10 cellular contexts compared by ENCODE assay signal in the genomic region with DNA sequence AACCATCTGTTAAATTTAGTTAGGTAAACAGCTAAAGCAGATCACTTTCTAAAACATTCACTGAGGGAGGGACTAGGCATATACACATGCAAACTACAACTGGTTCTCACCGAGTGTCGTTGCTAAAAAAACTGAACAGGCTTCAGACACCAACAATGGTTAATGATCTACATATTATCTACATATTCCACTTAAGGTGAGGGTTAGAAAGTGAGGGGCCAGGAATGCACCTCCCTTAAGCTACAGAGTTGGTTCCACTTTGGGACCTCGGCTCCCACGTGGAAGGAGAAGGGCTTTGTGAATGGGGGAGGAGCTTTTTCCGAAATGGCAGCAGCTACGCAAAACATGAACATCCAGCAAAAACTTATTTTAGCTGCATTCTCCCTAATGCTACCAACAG. TPM values are rescaled to one million over a fixed set of nuclear protein-coding genes. Genes with fewer than 3 reads are reported as not detected.
DNase-seq lines count a peak whose midpoint lies in the region; ATAC-seq and TF ChIP-seq lines count a peak whose summit lies in the region.
"Had no signal": no experiment of that assay in that cellular context is flagged by ENCODE, and none has a peak within 500 bp of the region (broad histone marks: within the 10 kb centered on the region; RNA-seq: fewer than 3 reads in every experiment).

No MANE protein-coding gene starts in this region.

- H3K27me3 ChIP-seq in CD8-positive, alpha-beta memory T cell (ENCODE audit: insufficient read depth, low read length, poor library complexity, severe bottlenecking) = peaks cover 5% of the 10 kb centered on the region
- no peaks in the 10 kb centered on the region for H3K27me3 ChIP-seq in right cardiac atrium (ENCODE audit: control insufficient read depth, insufficient read depth)
- H3K27me3 ChIP-seq in prostate gland (replicated peaks; ENCODE audit: insufficient read depth) = no peaks in the 10 kb centered on the region
- H3K27me3 ChIP-seq in right lobe of liver = peaks cover 0 to 35% of the 10 kb centered on the region in 2 donors

- H3K36me3 Mint-ChIP-seq in CD8-positive, alpha-beta memory T cell = no peaks in the 10 kb centered on the region

- WGBS in right cardiac atrium = 25% methylated on average over 6 of the region's 6 CpGs
- 8% methylated on average over 6 of the region's 6 CpGs for WGBS in prostate gland
- 13% methylated on average over 6 of the region's 6 CpGs for WGBS in right lobe of liver (ENCODE audit: insufficient coverage, low coverage, low lambda C conversion rate, missing lambda C conversion rate)

- H3K9me3 ChIP-seq in CD8-positive, alpha-beta memory T cell (ENCODE audit: low read length) = no peaks in the 10 kb centered on the region
- H3K9me3 ChIP-seq in right cardiac atrium (ENCODE audit: control insufficient read depth, low read length) (no peaks in the 10 kb centered on the region), prostate gland (no peaks in the 10 kb centered on the region), right lobe of liver (no peaks in the 10 kb centered on the region)

- H3K27me3 Mint-ChIP-seq in CD8-positive, alpha-beta memory T cell = peaks cover 32 to 73% of the 10 kb centered on the region in 2 donors

- DNase-seq in CD8-positive, alpha-beta memory T cell = no peak
- DNase-seq in right cardiac atrium (peak in 2 of 3 donors; percentile 6 to 18), prostate gland (ENCODE audit: low spot score) (no peak), kidney glomerular epithelial cell (lab: John Stamatoyannopoulos, UW) (no peak), right lobe of liver (no peak), NCI-H774 (lab: John Stamatoyannopoulos, UW) (no peak)
- DNase-seq: activated CD4-positive, alpha-beta T cell treated with anti-CD3 and anti-CD28 coated beads, Interleukin-2, amount 50 U/mL, for 48 hours; NCI-H1048 had no signal

- ATAC-seq in right cardiac atrium = no peak
- ATAC-seq in HG03045 (IDR thresholded peaks at IDR 0.05; ENCODE audit: unreplicated experiment) = no peak
- no peak for ATAC-seq in right lobe of liver

- peak overlapping the region; percentile 29 for H3K27ac ChIP-seq in CD8-positive, alpha-beta memory T cell (ENCODE audit: low read depth, low read length)
- H3K27ac ChIP-seq in angular gyrus (ENCODE audit: low read depth, low read length) (peak overlapping the region; percentile 79), right cardiac atrium (ENCODE audit: low read length) (no peak overlapping the region), prostate gland (peak overlapping the region; percentile 96 to 99), right lobe of liver (no peak overlapping the region)

- TF ChIP-seq POLR2A in prostate gland (IDR thresholded peaks at IDR 0.05) = no peak
- TF ChIP-seq POLR2A in right lobe of liver (IDR thresholded peaks at IDR 0.05) = no peak

- intact Hi-C loops in right cardiac atrium (cut with DNase I) = loop anchor here in 2 of 4 donors (10.0 kb wide), 2 partner anchors 70 to 90 kb away; no protein-coding TSS in a partner anchor
- intact Hi-C loops in prostate gland (cut with DNase I) = loop anchor here (5.0 to 10.0 kb wide), 3 partner anchors 157 to 548 kb away; no protein-coding TSS in a partner anchor
- intact Hi-C loops in right lobe of liver (cut with DNase I) = no loop called here

- no peak overlapping the region for H3K4me3 ChIP-seq in CD8-positive, alpha-beta memory T cell (ENCODE audit: low read length)
- H3K4me3 ChIP-seq in right cardiac atrium (ENCODE audit: low read length) = no peak overlapping the region
- H3K4me3 ChIP-seq in prostate gland = peak overlapping the region in 1 of 2 donors; percentile 1
- H3K4me3 ChIP-seq in right lobe of liver = no peak overlapping the region

- peaks cover 7 to 19% (median 13%) of the 10 kb centered on the region in 3 donors for H3K4me1 Mint-ChIP-seq in CD8-positive, alpha-beta memory T cell

- peaks cover 0 to 5% (median 0%) of the 10 kb centered on the region in 5 donors for H3K9me3 Mint-ChIP-seq in CD8-positive, alpha-beta memory T cell

- TF ChIP-seq CTCF in prostate gland (IDR thresholded peaks at IDR 0.05) = no peak
- TF ChIP-seq CTCF in right lobe of liver (IDR thresholded peaks at IDR 0.05) = no peak

- POLR2A ChIA-PET in CD8-positive, alpha-beta memory T cell (lab: Charles Lee) = no interaction called here

- H3K4me1 ChIP-seq in CD8-positive, alpha-beta memory T cell (ENCODE audit: insufficient read depth, low read length) = peaks cover 5% of the 10 kb centered on the region
- H3K4me1 ChIP-seq in right cardiac atrium (ENCODE audit: control insufficient read depth, insufficient read depth, low read length) (peaks cover 18% of the 10 kb centered on the region), prostate gland (replicated peaks) (peaks cover 38% of the 10 kb centered on the region), right lobe of liver (peaks cover 0 to 13% (median 0%) of the 10 kb centered on the region in 4 donors)

- no peak overlapping the region for H3K4me3 Mint-ChIP-seq in CD8-positive, alpha-beta memory T cell

- H3K36me3 ChIP-seq in CD8-positive, alpha-beta memory T cell (ENCODE audit: insufficient read depth, low read length) = no peaks in the 10 kb centered on the region
- no peaks in the 10 kb centered on the region for H3K36me3 ChIP-seq in prostate gland
- H3K36me3 ChIP-seq in right lobe of liver = no peaks in the 10 kb centered on the region

- H3K27ac Mint-ChIP-seq in CD8-positive, alpha-beta memory T cell = no peak overlapping the region

- CTCF ChIA-PET in CD8-positive, alpha-beta memory T cell (lab: Charles Lee) = no interaction called here

RNA-seq across cellular contexts. Expression of gene CTBP2, which starts 5.8 kb away (rescaled TPM):
- total RNA-seq in CD8-positive, alpha-beta memory T cell = 1 to 10 TPM; 1.4 to 1.8 TPM
- 2.8 TPM for polyA plus RNA-seq in CD8-positive, alpha-beta memory T cell
- 10 to 100 TPM; 36.6 to 38.7 (median 38.0) TPM for total RNA-seq in right cardiac atrium
- 16.6 TPM for polyA plus RNA-seq in right cardiac atrium
- 10 to 100 TPM; 70.2 to 89.7 TPM for total RNA-seq in prostate gland
- total RNA-seq in right lobe of liver = 1 to 10 TPM; 3.2 to 8.2 (median 5.4) TPM

Comparison
In these comparisons a context has a peak if more than half of its experiments do, and no peak if none do; other contexts are left out.
1. DNase-seq: peak in right cardiac atrium (2 of 3); none in CD8-positive, alpha-beta memory T cell (0 of 5), prostate gland (single experiment), kidney glomerular epithelial cell (single experiment), right lobe of liver (0 of 3) and NCI-H774 (single experiment).
2. H3K27ac ChIP-seq: peak in CD8-positive, alpha-beta memory T cell (single experiment), angular gyrus (single experiment) and prostate gland (2 of 2); none in right cardiac atrium (single experiment) and right lobe of liver (0 of 3).
3. RNA of gene CTBP2, which starts 5.8 kb away (total RNA-seq): 70.2 to 89.7 TPM in prostate gland and 36.6 to 38.7 TPM in right cardiac atrium; 3.2 to 8.2 TPM in right lobe of liver and 1.4 to 1.8 TPM in CD8-positive, alpha-beta memory T cell; every median in the first group is over 4 times any median in the second.